In the genomic region with DNA sequence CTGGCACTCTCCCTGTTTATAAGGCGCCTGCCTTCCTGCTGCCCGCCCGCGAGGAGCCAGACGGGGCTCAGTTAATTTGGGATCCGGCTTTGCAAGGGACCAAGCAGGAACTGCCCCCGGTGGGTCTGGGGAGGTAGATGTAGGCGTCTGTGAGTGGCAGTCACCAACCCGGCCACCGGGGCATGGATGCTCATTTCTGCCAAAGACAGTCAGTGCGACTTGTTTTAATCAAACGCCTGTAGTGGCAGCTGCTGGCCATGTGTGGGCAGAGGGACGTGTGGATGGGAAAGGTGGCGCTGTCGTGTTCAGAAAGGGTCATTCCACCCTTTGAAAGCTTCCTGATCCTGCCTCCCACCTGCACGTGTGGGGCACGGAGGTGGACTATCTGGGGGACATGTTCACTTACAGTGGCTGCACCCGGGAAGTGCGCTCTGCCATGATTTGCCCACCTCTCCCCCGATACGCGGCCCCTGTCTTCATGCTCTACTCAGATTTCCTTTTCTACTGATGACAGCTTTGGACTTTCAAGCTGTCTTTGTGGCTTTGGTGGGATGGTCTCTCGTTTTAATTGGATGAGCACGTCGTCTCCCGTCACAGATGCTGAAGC, we compare ENCODE assay signal across 2 cellular contexts.
A peak's percentile ranks its signal among the peaks of the same experiment; 100 is the strongest.
TF ChIP-seq lines count a peak whose summit lies in the region.

No MANE protein-coding gene starts in this region.

TF ChIP-seq in K562, 482 proteins besides CTCF, POLR2A, EP300 and RAD21 (continued from another document):
- TF ChIP-seq POLR2G (IDR thresholded peaks at IDR 0.05; ENCODE audit: low read depth, low read length) (0 out of 2 replicates have a peak, but pooled peaks have one; percentile 34), E2F6 (IDR thresholded peaks at IDR 0.05; ENCODE audit: borderline replicate concordance in 1 of 2, extremely low read depth in 1 of 2, insufficient read depth in 1 of 2, insufficient read length in 1 of 2, low read depth in 1 of 2, low read length in 1 of 2, poor library complexity in 1 of 2, severe bottlenecking in 1 of 2) (peak in 1 of 2 experiments; percentile 40), SRF (CRISPR knock-in tag; IDR thresholded peaks at IDR 0.05) (no peak; a peak in 1 of 4 replicates), MYC (IDR thresholded peaks at IDR 0.05; ENCODE audit: low read depth, low read length) (no peak), MYC (CRISPR knock-in tag; IDR thresholded peaks at IDR 0.05; ENCODE audit: borderline replicate concordance, low read depth) (peak; percentile 46; the same call in 1 of the 2 replicates), CREM (IDR thresholded peaks at IDR 0.05; ENCODE audit: low read depth) (peak; percentile 8; the same call in 1 of the 2 replicates), ARID2 (IDR thresholded peaks at IDR 0.05) (no peak), FOXP4 (CRISPR knock-in tag; IDR thresholded peaks at IDR 0.05; ENCODE audit: borderline replicate concordance) (0 out of 2 replicates have a peak, but pooled peaks have one; percentile 13)
- TF ChIP-seq, protein P1, sequence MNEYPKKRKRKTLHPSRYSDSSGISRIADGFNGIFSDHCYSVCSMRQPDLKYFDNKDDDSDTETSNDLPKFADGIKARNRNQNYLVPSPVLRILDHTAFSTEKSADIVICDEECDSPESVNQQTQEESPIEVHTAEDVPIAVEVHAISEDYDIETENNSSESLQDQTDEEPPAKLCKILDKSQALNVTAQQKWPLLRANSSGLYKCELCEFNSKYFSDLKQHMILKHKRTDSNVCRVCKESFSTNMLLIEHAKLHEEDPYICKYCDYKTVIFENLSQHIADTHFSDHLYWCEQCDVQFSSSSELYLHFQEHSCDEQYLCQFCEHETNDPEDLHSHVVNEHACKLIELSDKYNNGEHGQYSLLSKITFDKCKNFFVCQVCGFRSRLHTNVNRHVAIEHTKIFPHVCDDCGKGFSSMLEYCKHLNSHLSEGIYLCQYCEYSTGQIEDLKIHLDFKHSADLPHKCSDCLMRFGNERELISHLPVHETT (CRISPR knock-in tag; conservative IDR thresholded peaks at IDR 0.05 in 1 of 2, IDR thresholded peaks at IDR 0.05 in 1 of 2) = 0 out of 4 replicates have a peak, but pooled peaks of 1 of the 2 experiments have one; percentile 41
- TF ChIP-seq, protein P2, sequence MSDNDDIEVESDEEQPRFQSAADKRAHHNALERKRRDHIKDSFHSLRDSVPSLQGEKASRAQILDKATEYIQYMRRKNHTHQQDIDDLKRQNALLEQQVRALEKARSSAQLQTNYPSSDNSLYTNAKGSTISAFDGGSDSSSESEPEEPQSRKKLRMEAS (CRISPR knock-in tag; IDR thresholded peaks at IDR 0.05) = peak; percentile 59; the same call in 1 of the 2 replicates
- TF ChIP-seq, protein P3, sequence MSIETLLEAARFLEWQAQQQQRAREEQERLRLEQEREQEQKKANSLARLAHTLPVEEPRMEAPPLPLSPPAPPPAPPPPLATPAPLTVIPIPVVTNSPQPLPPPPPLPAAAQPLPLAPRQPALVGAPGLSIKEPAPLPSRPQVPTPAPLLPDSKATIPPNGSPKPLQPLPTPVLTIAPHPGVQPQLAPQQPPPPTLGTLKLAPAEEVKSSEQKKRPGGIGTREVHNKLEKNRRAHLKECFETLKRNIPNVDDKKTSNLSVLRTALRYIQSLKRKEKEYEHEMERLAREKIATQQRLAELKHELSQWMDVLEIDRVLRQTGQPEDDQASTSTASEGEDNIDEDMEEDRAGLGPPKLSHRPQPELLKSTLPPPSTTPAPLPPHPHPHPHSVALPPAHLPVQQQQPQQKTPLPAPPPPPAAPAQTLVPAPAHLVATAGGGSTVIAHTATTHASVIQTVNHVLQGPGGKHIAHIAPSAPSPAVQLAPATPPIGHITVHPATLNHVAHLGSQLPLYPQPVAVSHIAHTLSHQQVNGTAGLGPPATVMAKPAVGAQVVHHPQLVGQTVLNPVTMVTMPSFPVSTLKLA (conservative IDR thresholded peaks at IDR 0.05) = peak; percentile 35 to 56; a peak in 2 of 4 replicates

TF ChIP-seq in HepG2, 621 proteins besides CTCF, POLR2A, EP300 and RAD21 (continued from another document and continues in another):
- no peak for TF ChIP-seq TRIM22 (IDR thresholded peaks at IDR 0.05)
- TF ChIP-seq MTF1 (CRISPR knock-in tag; IDR thresholded peaks at IDR 0.05) = no peak
- TF ChIP-seq PLRG1 (conservative IDR thresholded peaks at IDR 0.05) = no peak
- no peak for TF ChIP-seq NR2F6 (IDR thresholded peaks at IDR 0.05)
- TF ChIP-seq NR2F6 (CRISPR knock-in tag; IDR thresholded peaks at IDR 0.05) = no peak
- no peak for TF ChIP-seq SNAPC2 (CRISPR knock-in tag; IDR thresholded peaks at IDR 0.05)
- 0 out of 2 replicates have a peak, but pooled peaks have one; percentile 3 for TF ChIP-seq ZNF253 (CRISPR knock-in tag; IDR thresholded peaks at IDR 0.05; ENCODE audit: borderline replicate concordance)
- no peak for TF ChIP-seq ZBTB1 (CRISPR knock-in tag; IDR thresholded peaks at IDR 0.05; ENCODE audit: borderline replicate concordance)
- TF ChIP-seq ZNF543 (CRISPR knock-in tag; IDR thresholded peaks at IDR 0.05) = no peak
- no peak for TF ChIP-seq ZNF577 (CRISPR knock-in tag; IDR thresholded peaks at IDR 0.05; ENCODE audit: borderline replicate concordance, low read depth)
- TF ChIP-seq, protein P4, sequence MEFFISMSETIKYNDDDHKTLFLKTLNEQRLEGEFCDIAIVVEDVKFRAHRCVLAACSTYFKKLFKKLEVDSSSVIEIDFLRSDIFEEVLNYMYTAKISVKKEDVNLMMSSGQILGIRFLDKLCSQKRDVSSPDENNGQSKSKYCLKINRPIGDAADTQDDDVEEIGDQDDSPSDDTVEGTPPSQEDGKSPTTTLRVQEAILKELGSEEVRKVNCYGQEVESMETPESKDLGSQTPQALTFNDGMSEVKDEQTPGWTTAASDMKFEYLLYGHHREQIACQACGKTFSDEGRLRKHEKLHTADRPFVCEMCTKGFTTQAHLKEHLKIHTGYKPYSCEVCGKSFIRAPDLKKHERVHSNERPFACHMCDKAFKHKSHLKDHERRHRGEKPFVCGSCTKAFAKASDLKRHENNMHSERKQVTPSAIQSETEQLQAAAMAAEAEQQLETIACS (CRISPR knock-in tag; IDR thresholded peaks at IDR 0.05) = no peak
- TF ChIP-seq MED1 (CRISPR knock-in tag; IDR thresholded peaks at IDR 0.05) = peak; percentile 26; the same call in 1 of the 2 replicates
- TF ChIP-seq SIX4 (CRISPR knock-in tag; IDR thresholded peaks at IDR 0.05) = no peak
- TF ChIP-seq CREB1 (IDR thresholded peaks at IDR 0.05) = no peak
- TF ChIP-seq CREB1 (CRISPR knock-in tag; IDR thresholded peaks at IDR 0.05) = no peak; the same call in 1 of the 2 replicates
- TF ChIP-seq IKZF5 (CRISPR knock-in tag; IDR thresholded peaks at IDR 0.05) = no peak
- no peak for TF ChIP-seq ZNF841 (CRISPR knock-in tag; IDR thresholded peaks at IDR 0.05; ENCODE audit: borderline replicate concordance)
- TF ChIP-seq TFE3 (CRISPR knock-in tag; IDR thresholded peaks at IDR 0.05) = no peak
- TF ChIP-seq ZSCAN22 (CRISPR knock-in tag; IDR thresholded peaks at IDR 0.05) = no peak
- no peak for TF ChIP-seq MYPOP (CRISPR knock-in tag; IDR thresholded peaks at IDR 0.05)
- TF ChIP-seq TMF1 (CRISPR knock-in tag; IDR thresholded peaks at IDR 0.05; ENCODE audit: low read depth) = no peak; the same call in 1 of the 2 replicates
- TF ChIP-seq ZSCAN25 (CRISPR knock-in tag; IDR thresholded peaks at IDR 0.05) = no peak
- no peak for TF ChIP-seq PTBP1 (IDR thresholded peaks at IDR 0.05; ENCODE audit: low read depth, low read length, poor library complexity, severe bottlenecking)
- no peak; the same call in 1 of the 2 replicates for TF ChIP-seq ZFX (CRISPR knock-in tag; IDR thresholded peaks at IDR 0.05; ENCODE audit: low read depth)
- no peak for TF ChIP-seq PAF1 (CRISPR knock-in tag; IDR thresholded peaks at IDR 0.05)
- TF ChIP-seq TIGD3 (CRISPR knock-in tag; IDR thresholded peaks at IDR 0.05; ENCODE audit: borderline replicate concordance) = no peak
- no peak for TF ChIP-seq DR1 (CRISPR knock-in tag; IDR thresholded peaks at IDR 0.05)
- TF ChIP-seq ELF3 (CRISPR knock-in tag; IDR thresholded peaks at IDR 0.05) = no peak; the same call in 1 of the 2 replicates
- TF ChIP-seq, protein P1 (CRISPR knock-in tag; conservative IDR thresholded peaks at IDR 0.05) = no peak
- no peak for TF ChIP-seq HMGA1 (CRISPR knock-in tag; conservative IDR thresholded peaks at IDR 0.05)
- no peak for TF ChIP-seq HNF1A (IDR thresholded peaks at IDR 0.05; ENCODE audit: low read depth)
- no peak for TF ChIP-seq HNF1A (CRISPR knock-in tag; IDR thresholded peaks at IDR 0.05; ENCODE audit: borderline replicate concordance)
- no peak for TF ChIP-seq NFYB (CRISPR knock-in tag; IDR thresholded peaks at IDR 0.05)
- TF ChIP-seq STAG1 (CRISPR knock-in tag; IDR thresholded peaks at IDR 0.05) = peak; percentile 63
- TF ChIP-seq NR2F1 (CRISPR knock-in tag; IDR thresholded peaks at IDR 0.05) = no peak
